In the genomic region with DNA sequence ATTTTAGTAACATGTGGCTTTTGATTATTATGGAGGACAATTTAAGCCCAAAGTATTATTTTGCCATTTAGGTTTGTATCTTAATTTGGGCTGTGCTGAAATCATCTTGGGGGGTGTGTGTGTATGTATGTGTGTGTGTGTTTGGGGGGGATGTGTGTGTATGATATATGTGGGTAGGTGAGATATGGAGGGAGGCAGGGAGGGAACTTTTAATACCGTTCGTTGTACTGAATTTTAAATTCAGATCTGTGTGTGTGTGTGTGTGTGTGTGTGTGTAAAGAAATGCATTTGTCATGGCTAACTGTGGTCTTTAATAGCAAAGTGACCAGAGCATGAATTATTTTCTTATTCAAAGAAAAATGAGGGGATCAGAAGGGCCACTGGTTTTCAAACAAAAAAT, we compare ENCODE assay signal across 25 cellular contexts.
DNase-seq lines count a peak whose midpoint lies in the region; ATAC-seq, FAIRE-seq and TF ChIP-seq lines count a peak whose summit lies in the region.
"Had no signal": no experiment of that assay in that cellular context is flagged by ENCODE, and none has a peak within 500 bp of the region (broad histone marks: within the 10 kb centered on the region; RNA-seq: fewer than 3 reads in every experiment).

No MANE protein-coding gene starts in this region.

- no peak for DNase-seq in GM12891 (ENCODE audit: insufficient read length, low spot score)
- no peak for DNase-seq in astrocyte (ENCODE audit: low read depth)
- DNase-seq in gastrocnemius medialis = no peak
- DNase-seq in SK-N-DZ (ENCODE audit: low spot score) = no peak
- DNase-seq in stimulated activated CD8-positive, alpha-beta memory T cell treated with anti-CD3 and anti-CD28 coated beads, Interleukin-4, amount 100 ng/mL, for 48 hours = no peak
- DNase-seq: activated CD4-positive, alpha-beta T cell treated with anti-CD3 and anti-CD28 coated beads, Interleukin-2, amount 10 ng/mL, durations not matched to agents 24 days and 14 days; activated CD8-positive, alpha-beta memory T cell treated with anti-CD3 and anti-CD28 coated beads, Interleukin-2, amount 10 ng/mL, durations not matched to agents 7 days and 5 days; activated naive CD4-positive, alpha-beta T cell treated with anti-CD3 and anti-CD28 coated beads, Interleukin-2, amount 50 U/mL, for 16 hours; CD8-positive, alpha-beta memory T cell; GDM1; left colon; mesenchymal stem cell; naive thymus-derived CD8-positive, alpha-beta T cell; NCI-H187; NCI-H2171 treated with DMSO at 0.1 percent for 48 hours; NCI-H69; ovary; WERI-Rb-1 had no signal

- intact Hi-C loops in gastrocnemius medialis (cut with DNase I; ENCODE audit: low total_unique reads) = no loop called here

- H3K4me3 ChIP-seq in astrocyte (ENCODE audit: insufficient read depth, low read depth, low read length) = no peak overlapping the region
- H3K4me3 ChIP-seq in mesodermal cell (ENCODE audit: extremely low read depth, insufficient read depth, low read length, poor library complexity, severe bottlenecking) = no peak overlapping the region
- H3K4me3 ChIP-seq in gastrocnemius medialis = peak overlapping the region in 2 of 4 donors; percentile 21 to 36
- H3K4me3 ChIP-seq: ovary, SK-N-MC had no signal

- H3K27me3 ChIP-seq in astrocyte (ENCODE audit: insufficient read depth, low read length) (no peaks in the 10 kb centered on the region), gastrocnemius medialis (no peaks in the 10 kb centered on the region)
- H3K27me3 ChIP-seq: ovary had no signal

- no peaks in the 10 kb centered on the region for H3K4me1 ChIP-seq in astrocyte (ENCODE audit: insufficient read depth, low read length)
- H3K4me1 ChIP-seq in mesodermal cell (ENCODE audit: control insufficient read depth, insufficient read depth, low read length, poor library complexity, severe bottlenecking) = peaks cover 22% of the 10 kb centered on the region
- peaks cover 12 to 15% of the 10 kb centered on the region in 2 donors for H3K4me1 ChIP-seq in gastrocnemius medialis

- H2AFZ ChIP-seq in astrocyte (ENCODE audit: low read depth, low read length) = no peak overlapping the region

- no peak overlapping the region for H3K27ac ChIP-seq in astrocyte (ENCODE audit: low read depth, low read length)
- H3K27ac ChIP-seq in mesodermal cell (ENCODE audit: low read depth, low read length, severe bottlenecking) = peak overlapping the region; percentile 80
- H3K27ac ChIP-seq in gastrocnemius medialis = peak overlapping the region; percentile 56 to 77 (median 66)
- H3K27ac ChIP-seq: SK-N-MC, WERI-Rb-1 had no signal

- H3K27me3 Mint-ChIP-seq in astrocyte (ENCODE audit: low read depth, unreplicated experiment) = no peaks in the 10 kb centered on the region

- H3K9ac ChIP-seq in astrocyte (ENCODE audit: low read length) = no peak overlapping the region

- peak overlapping the region; percentile 67 for H3K27ac Mint-ChIP-seq in astrocyte (ENCODE audit: unreplicated experiment)
- H3K27ac Mint-ChIP-seq: activated CD4-positive, alpha-beta T cell treated with anti-CD3 and anti-CD28 coated beads, Interleukin-2, amount 10 ng/mL, durations not matched to agents 24 days and 14 days; activated CD8-positive, alpha-beta memory T cell treated with anti-CD3 and anti-CD28 coated beads, Interleukin-2, amount 10 ng/mL, durations not matched to agents 7 days and 5 days; activated T-helper 1 cell treated with anti-CD3 and anti-CD28 coated beads, Interleukin-12 subunit alpha, Interleukin-12 subunit beta, Interleukin-2, Interleukin-4 antibody, amounts not matched to agents 30 ng/mL and 10 ng/mL and 1 ng/mL, durations not matched to agents 14 hours and 24 hours and 36 hours; B cell; CD8-positive, alpha-beta memory T cell; naive thymus-derived CD8-positive, alpha-beta T cell had no signal

- no peaks in the 10 kb centered on the region for H4K20me1 ChIP-seq in astrocyte (ENCODE audit: insufficient read depth, low read length)

- peaks cover 9% of the 10 kb centered on the region for H3K9me3 Mint-ChIP-seq in astrocyte (ENCODE audit: unreplicated experiment)
- H3K9me3 Mint-ChIP-seq: activated CD4-positive, alpha-beta T cell treated with anti-CD3 and anti-CD28 coated beads, Interleukin-2, amount 10 ng/mL, durations not matched to agents 24 days and 14 days; activated T-helper 1 cell treated with anti-CD3 and anti-CD28 coated beads, Interleukin-12 subunit alpha, Interleukin-12 subunit beta, Interleukin-2, Interleukin-4 antibody, amounts not matched to agents 30 ng/mL and 10 ng/mL and 1 ng/mL, durations not matched to agents 14 hours and 24 hours and 36 hours; naive thymus-derived CD8-positive, alpha-beta T cell had no signal

- peaks cover 2% of the 10 kb centered on the region for H3K36me3 Mint-ChIP-seq in astrocyte (ENCODE audit: low read depth, unreplicated experiment)
- H3K36me3 Mint-ChIP-seq: activated CD8-positive, alpha-beta memory T cell treated with anti-CD3 and anti-CD28 coated beads, Interleukin-2, amount 10 ng/mL, durations not matched to agents 7 days and 5 days; CD8-positive, alpha-beta memory T cell; naive thymus-derived CD8-positive, alpha-beta T cell had no signal

- H3K9me3 ChIP-seq in astrocyte (ENCODE audit: insufficient read depth, low read depth, low read length) (no peaks in the 10 kb centered on the region), mesodermal cell (ENCODE audit: control insufficient read depth, low read length) (no peaks in the 10 kb centered on the region), gastrocnemius medialis (no peaks in the 10 kb centered on the region)
- H3K9me3 ChIP-seq: ovary had no signal

- in situ Hi-C loops in gastrocnemius medialis (cut with MboI; ENCODE audit: low sequenced_read_pairs in 4 of 4) = no loop called here

- ATAC-seq in gastrocnemius medialis = peak in 1 of 2 donors; percentile 43
- ATAC-seq in HG02938 (IDR thresholded peaks at IDR 0.05; ENCODE audit: unreplicated experiment) = no peak
- no peak for ATAC-seq in GM18867 (IDR thresholded peaks at IDR 0.05; ENCODE audit: unreplicated experiment)
- ATAC-seq: activated CD8-positive, alpha-beta memory T cell treated with anti-CD3 and anti-CD28 coated beads, Interleukin-2, amount 10 ng/mL, durations not matched to agents 7 days and 5 days; left colon; naive thymus-derived CD8-positive, alpha-beta T cell; sciatic nerve had no signal

- WGBS in mesodermal cell (ENCODE audit: insufficient coverage in 2 of 2), 2 experiments = 100% methylated on average over 2 of the region's 2 CpGs; no CpG with 5 or more reads in 1 of the 2 experiments

- FAIRE-seq in GM12891 (lab: Jason Lieb, UNC) (peak; percentile 40), astrocyte (lab: Jason Lieb, UNC) (no peak)

- H3K36me3 ChIP-seq in astrocyte (ENCODE audit: insufficient read depth, low read length) (no peaks in the 10 kb centered on the region), mesodermal cell (ENCODE audit: control insufficient read depth, insufficient read depth, low read length) (no peaks in the 10 kb centered on the region), gastrocnemius medialis (no peaks in the 10 kb centered on the region)
- H3K36me3 ChIP-seq: ovary, WERI-Rb-1 had no signal

- no peak for TF ChIP-seq CTCF in astrocyte (IDR thresholded peaks at IDR 0.05; ENCODE audit: insufficient read depth, low read depth, low read length)
- no peak for TF ChIP-seq CTCF in gastrocnemius medialis (IDR thresholded peaks at IDR 0.05 in 4 of 5, conservative IDR thresholded peaks at IDR 0.05 in 1 of 5)

- TF ChIP-seq POLR2A in GM12891 (IDR thresholded peaks at IDR 0.05; ENCODE audit: low read depth, low read length) (no peak), gastrocnemius medialis (IDR thresholded peaks at IDR 0.05) (no peak)

- H3K4me3 Mint-ChIP-seq in astrocyte (ENCODE audit: unreplicated experiment) = no peak overlapping the region
- H3K4me3 Mint-ChIP-seq: activated CD4-positive, alpha-beta T cell treated with anti-CD3 and anti-CD28 coated beads, Interleukin-2, amount 10 ng/mL, durations not matched to agents 24 days and 14 days; activated CD8-positive, alpha-beta memory T cell treated with anti-CD3 and anti-CD28 coated beads, Interleukin-2, amount 10 ng/mL, durations not matched to agents 7 days and 5 days; activated T-helper 1 cell treated with anti-CD3 and anti-CD28 coated beads, Interleukin-12 subunit alpha, Interleukin-12 subunit beta, Interleukin-2, Interleukin-4 antibody, amounts not matched to agents 30 ng/mL and 10 ng/mL and 1 ng/mL, durations not matched to agents 14 hours and 24 hours and 36 hours; B cell; CD8-positive, alpha-beta memory T cell; naive thymus-derived CD8-positive, alpha-beta T cell had no signal

- no peaks in the 10 kb centered on the region for H3K79me2 ChIP-seq in astrocyte (ENCODE audit: insufficient read depth, low read length)

- peaks cover 36% of the 10 kb centered on the region for H3K4me1 Mint-ChIP-seq in astrocyte (ENCODE audit: low read depth, unreplicated experiment)
- H3K4me1 Mint-ChIP-seq: activated CD4-positive, alpha-beta T cell treated with anti-CD3 and anti-CD28 coated beads, Interleukin-2, amount 10 ng/mL, durations not matched to agents 24 days and 14 days; activated CD8-positive, alpha-beta memory T cell treated with anti-CD3 and anti-CD28 coated beads, Interleukin-2, amount 10 ng/mL, durations not matched to agents 7 days and 5 days; B cell; CD8-positive, alpha-beta memory T cell; naive thymus-derived CD8-positive, alpha-beta T cell had no signal

- H3K4me2 ChIP-seq in astrocyte (ENCODE audit: low read length) = no peak overlapping the region

TF ChIP-seq in GM12891, 5 proteins besides CTCF, POLR2A, EP300 and RAD21:
- TF ChIP-seq PAX5 (IDR thresholded peaks at IDR 0.05; ENCODE audit: insufficient read depth, low read length, severe bottlenecking) (no peak), POLR2AphosphoS5 (IDR thresholded peaks at IDR 0.05; ENCODE audit: low read depth, low read length) (no peak), POU2F2 (IDR thresholded peaks at IDR 0.05; ENCODE audit: low read depth, low read length) (no peak), TAF1 (IDR thresholded peaks at IDR 0.05; ENCODE audit: low read depth, low read length) (no peak), SPI1 (IDR thresholded peaks at IDR 0.05; ENCODE audit: low read depth, low read length) (no peak)
